Comparison of ENCODE assay signal across 1 cellular context in genomic region chr3:149385617-149386298, GRCh38.
TF ChIP-seq lines count a peak whose summit lies in the region.

No MANE protein-coding gene starts in this region.

TF ChIP-seq in HepG2, 621 proteins besides CTCF, POLR2A, EP300 and RAD21 (continued from another document and continues in another):
- peak; percentile 39; the same call in 1 of the 2 replicates for TF ChIP-seq KAT8 (CRISPR knock-in tag; IDR thresholded peaks at IDR 0.05)
- no peak for TF ChIP-seq SALL2 (CRISPR knock-in tag; IDR thresholded peaks at IDR 0.05)
- no peak for TF ChIP-seq NRL (CRISPR knock-in tag; IDR thresholded peaks at IDR 0.05; ENCODE audit: borderline replicate concordance)
- no peak for TF ChIP-seq TCF7L2 (IDR thresholded peaks at IDR 0.05; ENCODE audit: low read depth, low read length)
- TF ChIP-seq ZNF879 (CRISPR knock-in tag; IDR thresholded peaks at IDR 0.05): no peak
- TF ChIP-seq BHLHE40 (IDR thresholded peaks at IDR 0.05; ENCODE audit: low read length): no peak
- TF ChIP-seq, protein P1, sequence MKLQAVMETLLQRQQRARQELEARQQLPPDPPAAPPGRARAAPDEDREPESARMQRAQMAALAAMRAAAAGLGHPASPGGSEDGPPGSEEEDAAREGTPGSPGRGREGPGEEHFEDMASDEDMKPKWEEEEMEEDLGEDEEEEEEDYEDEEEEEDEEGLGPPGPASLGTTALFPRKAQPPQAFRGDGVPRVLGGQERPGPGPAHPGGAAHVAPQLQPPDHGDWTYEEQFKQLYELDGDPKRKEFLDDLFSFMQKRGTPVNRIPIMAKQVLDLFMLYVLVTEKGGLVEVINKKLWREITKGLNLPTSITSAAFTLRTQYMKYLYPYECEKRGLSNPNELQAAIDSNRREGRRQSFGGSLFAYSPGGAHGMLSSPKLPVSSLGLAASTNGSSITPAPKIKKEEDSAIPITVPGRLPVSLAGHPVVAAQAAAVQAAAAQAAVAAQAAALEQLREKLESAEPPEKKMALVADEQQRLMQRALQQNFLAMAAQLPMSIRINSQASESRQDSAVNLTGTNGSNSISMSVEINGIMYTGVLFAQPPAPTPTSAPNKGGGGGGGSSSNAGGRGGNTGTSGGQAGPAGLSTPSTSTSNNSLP (IDR thresholded peaks at IDR 0.05; ENCODE audit: low read depth, low read length): no peak
- TF ChIP-seq MIER3 (CRISPR knock-in tag; IDR thresholded peaks at IDR 0.05; ENCODE audit: borderline replicate concordance): no peak
- peak; percentile 56 for TF ChIP-seq IRF2 (CRISPR knock-in tag; IDR thresholded peaks at IDR 0.05)
- no peak for TF ChIP-seq PRDM15 (CRISPR knock-in tag; IDR thresholded peaks at IDR 0.05)
- no peak for TF ChIP-seq ATM (IDR thresholded peaks at IDR 0.05; ENCODE audit: borderline replicate concordance)
- no peak for TF ChIP-seq ZNF75D (CRISPR knock-in tag; IDR thresholded peaks at IDR 0.05; ENCODE audit: borderline replicate concordance)
- peak; percentile 55; the same call in 1 of the 2 replicates for TF ChIP-seq SAP130 (CRISPR knock-in tag; IDR thresholded peaks at IDR 0.05; ENCODE audit: low read depth)
- no peak for TF ChIP-seq ZMYM2 (CRISPR knock-in tag; IDR thresholded peaks at IDR 0.05)
- TF ChIP-seq CBFB (CRISPR knock-in tag; IDR thresholded peaks at IDR 0.05): no peak; the same call in 1 of the 2 replicates
- TF ChIP-seq ZNF44 (CRISPR knock-in tag; IDR thresholded peaks at IDR 0.05): no peak
- no peak for TF ChIP-seq ZNF124 (CRISPR knock-in tag; IDR thresholded peaks at IDR 0.05)
- no peak for TF ChIP-seq SRSF4 (IDR thresholded peaks at IDR 0.05; ENCODE audit: low read depth, low read length, poor library complexity, severe bottlenecking)
- TF ChIP-seq RAD51 (IDR thresholded peaks at IDR 0.05; ENCODE audit: borderline replicate concordance): no peak
- TF ChIP-seq ZNF629 (CRISPR knock-in tag; conservative IDR thresholded peaks at IDR 0.05): no peak
- TF ChIP-seq, protein P2, sequence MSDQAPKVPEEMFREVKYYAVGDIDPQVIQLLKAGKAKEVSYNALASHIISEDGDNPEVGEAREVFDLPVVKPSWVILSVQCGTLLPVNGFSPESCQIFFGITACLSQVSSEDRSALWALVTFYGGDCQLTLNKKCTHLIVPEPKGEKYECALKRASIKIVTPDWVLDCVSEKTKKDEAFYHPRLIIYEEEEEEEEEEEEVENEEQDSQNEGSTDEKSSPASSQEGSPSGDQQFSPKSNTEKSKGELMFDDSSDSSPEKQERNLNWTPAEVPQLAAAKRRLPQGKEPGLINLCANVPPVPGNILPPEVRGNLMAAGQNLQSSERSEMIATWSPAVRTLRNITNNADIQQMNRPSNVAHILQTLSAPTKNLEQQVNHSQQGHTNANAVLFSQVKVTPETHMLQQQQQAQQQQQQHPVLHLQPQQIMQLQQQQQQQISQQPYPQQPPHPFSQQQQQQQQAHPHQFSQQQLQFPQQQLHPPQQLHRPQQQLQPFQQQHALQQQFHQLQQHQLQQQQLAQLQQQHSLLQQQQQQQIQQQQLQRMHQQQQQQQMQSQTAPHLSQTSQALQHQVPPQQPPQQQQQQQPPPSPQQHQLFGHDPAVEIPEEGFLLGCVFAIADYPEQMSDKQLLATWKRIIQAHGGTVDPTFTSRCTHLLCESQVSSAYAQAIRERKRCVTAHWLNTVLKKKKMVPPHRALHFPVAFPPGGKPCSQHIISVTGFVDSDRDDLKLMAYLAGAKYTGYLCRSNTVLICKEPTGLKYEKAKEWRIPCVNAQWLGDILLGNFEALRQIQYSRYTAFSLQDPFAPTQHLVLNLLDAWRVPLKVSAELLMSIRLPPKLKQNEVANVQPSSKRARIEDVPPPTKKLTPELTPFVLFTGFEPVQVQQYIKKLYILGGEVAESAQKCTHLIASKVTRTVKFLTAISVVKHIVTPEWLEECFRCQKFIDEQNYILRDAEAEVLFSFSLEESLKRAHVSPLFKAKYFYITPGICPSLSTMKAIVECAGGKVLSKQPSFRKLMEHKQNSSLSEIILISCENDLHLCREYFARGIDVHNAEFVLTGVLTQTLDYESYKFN (CRISPR knock-in tag; conservative IDR thresholded peaks at IDR 0.05): peak; percentile 43
- no peak for TF ChIP-seq ZBTB46 (CRISPR knock-in tag; IDR thresholded peaks at IDR 0.05; ENCODE audit: borderline replicate concordance)
- no peak for TF ChIP-seq XBP1 (CRISPR knock-in tag; IDR thresholded peaks at IDR 0.05)
- no peak for TF ChIP-seq ZNF501 (CRISPR knock-in tag; IDR thresholded peaks at IDR 0.05)
- TF ChIP-seq DDIT3 (CRISPR knock-in tag; IDR thresholded peaks at IDR 0.05): no peak
- peak; percentile 42; the same call in 1 of the 2 replicates for TF ChIP-seq FOXJ3 (CRISPR knock-in tag; IDR thresholded peaks at IDR 0.05; ENCODE audit: borderline replicate concordance)
- TF ChIP-seq NFATC3 (CRISPR knock-in tag; IDR thresholded peaks at IDR 0.05): no peak
- TF ChIP-seq, protein P3, sequence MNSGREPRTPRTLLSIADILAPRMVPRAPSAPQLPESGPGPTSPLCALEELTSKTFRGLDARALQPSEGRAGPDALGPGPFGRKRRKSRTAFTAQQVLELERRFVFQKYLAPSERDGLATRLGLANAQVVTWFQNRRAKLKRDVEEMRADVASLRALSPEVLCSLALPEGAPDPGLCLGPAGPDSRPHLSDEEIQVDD (CRISPR knock-in tag; IDR thresholded peaks at IDR 0.05; ENCODE audit: borderline replicate concordance): no peak
- no peak for TF ChIP-seq ATRX (CRISPR knock-in tag; IDR thresholded peaks at IDR 0.05; ENCODE audit: borderline replicate concordance)
- TF ChIP-seq, protein P4, sequence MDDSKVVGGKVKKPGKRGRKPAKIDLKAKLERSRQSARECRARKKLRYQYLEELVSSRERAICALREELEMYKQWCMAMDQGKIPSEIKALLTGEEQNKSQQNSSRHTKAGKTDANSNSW (CRISPR knock-in tag; IDR thresholded peaks at IDR 0.05; ENCODE audit: borderline replicate concordance): no peak
- TF ChIP-seq ZNF460 (CRISPR knock-in tag; IDR thresholded peaks at IDR 0.05; ENCODE audit: borderline replicate concordance): no peak
- TF ChIP-seq AGO1 (IDR thresholded peaks at IDR 0.05; ENCODE audit: low read depth, low read length, poor library complexity, severe bottlenecking): no peak
- no peak for TF ChIP-seq ATF3 (CRISPR knock-in tag; IDR thresholded peaks at IDR 0.05)
- TF ChIP-seq, protein P5, sequence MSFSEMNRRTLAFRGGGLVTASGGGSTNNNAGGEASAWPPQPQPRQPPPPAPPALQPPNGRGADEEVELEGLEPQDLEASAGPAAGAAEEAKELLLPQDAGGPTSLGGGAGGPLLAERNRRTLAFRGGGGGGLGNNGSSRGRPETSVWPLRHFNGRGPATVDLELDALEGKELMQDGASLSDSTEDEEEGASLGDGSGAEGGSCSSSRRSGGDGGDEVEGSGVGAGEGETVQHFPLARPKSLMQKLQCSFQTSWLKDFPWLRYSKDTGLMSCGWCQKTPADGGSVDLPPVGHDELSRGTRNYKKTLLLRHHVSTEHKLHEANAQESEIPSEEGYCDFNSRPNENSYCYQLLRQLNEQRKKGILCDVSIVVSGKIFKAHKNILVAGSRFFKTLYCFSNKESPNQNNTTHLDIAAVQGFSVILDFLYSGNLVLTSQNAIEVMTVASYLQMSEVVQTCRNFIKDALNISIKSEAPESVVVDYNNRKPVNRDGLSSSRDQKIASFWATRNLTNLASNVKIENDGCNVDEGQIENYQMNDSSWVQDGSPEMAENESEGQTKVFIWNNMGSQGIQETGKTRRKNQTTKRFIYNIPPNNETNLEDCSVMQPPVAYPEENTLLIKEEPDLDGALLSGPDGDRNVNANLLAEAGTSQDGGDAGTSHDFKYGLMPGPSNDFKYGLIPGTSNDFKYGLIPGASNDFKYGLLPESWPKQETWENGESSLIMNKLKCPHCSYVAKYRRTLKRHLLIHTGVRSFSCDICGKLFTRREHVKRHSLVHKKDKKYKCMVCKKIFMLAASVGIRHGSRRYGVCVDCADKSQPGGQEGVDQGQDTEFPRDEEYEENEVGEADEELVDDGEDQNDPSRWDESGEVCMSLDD (CRISPR knock-in tag; IDR thresholded peaks at IDR 0.05; ENCODE audit: borderline replicate concordance): no peak
- peak; percentile 69 for TF ChIP-seq ZFY (CRISPR knock-in tag; IDR thresholded peaks at IDR 0.05)
- TF ChIP-seq ZNF777 (CRISPR knock-in tag; IDR thresholded peaks at IDR 0.05): no peak
- TF ChIP-seq SP1 (IDR thresholded peaks at IDR 0.05): no peak
- no peak for TF ChIP-seq SP1 (CRISPR knock-in tag; IDR thresholded peaks at IDR 0.05)
- no peak for TF ChIP-seq SRY (CRISPR knock-in tag; IDR thresholded peaks at IDR 0.05)
- TF ChIP-seq, protein P6, sequence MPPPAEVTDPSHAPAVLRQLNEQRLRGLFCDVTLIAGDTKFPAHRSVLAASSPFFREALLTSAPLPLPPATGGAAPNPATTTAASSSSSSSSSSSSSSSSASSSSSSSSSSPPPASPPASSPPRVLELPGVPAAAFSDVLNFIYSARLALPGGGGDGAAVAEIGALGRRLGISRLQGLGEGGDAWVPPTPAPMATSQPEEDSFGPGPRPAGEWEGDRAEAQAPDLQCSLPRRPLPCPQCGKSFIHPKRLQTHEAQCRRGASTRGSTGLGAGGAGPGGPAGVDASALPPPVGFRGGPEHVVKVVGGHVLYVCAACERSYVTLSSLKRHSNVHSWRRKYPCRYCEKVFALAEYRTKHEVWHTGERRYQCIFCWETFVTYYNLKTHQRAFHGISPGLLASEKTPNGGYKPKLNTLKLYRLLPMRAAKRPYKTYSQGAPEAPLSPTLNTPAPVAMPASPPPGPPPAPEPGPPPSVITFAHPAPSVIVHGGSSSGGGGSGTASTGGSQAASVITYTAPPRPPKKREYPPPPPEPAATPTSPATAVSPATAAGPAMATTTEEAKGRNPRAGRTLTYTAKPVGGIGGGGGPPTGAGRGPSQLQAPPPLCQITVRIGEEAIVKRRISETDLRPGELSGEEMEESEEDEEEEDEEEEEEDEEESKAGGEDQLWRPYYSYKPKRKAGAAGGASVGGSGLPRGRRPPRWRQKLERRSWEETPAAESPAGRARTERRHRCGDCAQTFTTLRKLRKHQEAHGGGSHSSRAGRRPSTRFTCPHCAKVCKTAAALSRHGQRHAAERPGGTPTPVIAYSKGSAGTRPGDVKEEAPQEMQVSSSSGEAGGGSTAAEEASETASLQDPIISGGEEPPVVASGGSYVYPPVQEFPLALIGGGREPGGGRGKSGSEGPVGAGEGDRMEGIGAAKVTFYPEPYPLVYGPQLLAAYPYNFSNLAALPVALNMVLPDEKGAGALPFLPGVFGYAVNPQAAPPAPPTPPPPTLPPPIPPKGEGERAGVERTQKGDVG (CRISPR knock-in tag; IDR thresholded peaks at IDR 0.05; ENCODE audit: borderline replicate concordance): no peak
